In the genomic region with DNA sequence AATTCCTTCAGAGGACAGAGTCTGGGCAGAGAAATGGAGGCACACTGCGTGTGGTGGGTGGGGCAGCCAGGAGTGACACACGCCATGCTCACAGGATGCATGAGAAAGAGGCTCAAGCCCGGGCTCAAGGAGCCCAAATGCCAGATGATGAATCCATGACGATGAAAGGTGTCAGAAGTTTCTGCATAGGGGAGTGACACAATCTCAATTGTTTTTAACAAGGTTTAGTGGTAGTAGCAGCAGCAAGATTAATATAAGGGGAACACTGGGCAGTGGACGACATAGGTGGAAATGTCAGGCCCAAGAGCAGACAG, we compare ENCODE assay signal across 2 cellular contexts.
TF ChIP-seq lines count a peak whose summit lies in the region.

No MANE protein-coding gene starts in this region.

TF ChIP-seq in IMR-90, 13 proteins besides CTCF, POLR2A, EP300 and RAD21 (continued from another document):
- TF ChIP-seq RCOR1 (IDR thresholded peaks at IDR 0.05; ENCODE audit: insufficient replicate concordance, low read length) (no peak), SMC3 (IDR thresholded peaks at IDR 0.05; ENCODE audit: low read depth, low read length) (no peak), CEBPB (IDR thresholded peaks at IDR 0.05; ENCODE audit: low read depth, low read length) (no peak)

TF ChIP-seq in WTC11, 78 proteins besides CTCF, POLR2A, EP300 and RAD21 (continued from another document):
- TF ChIP-seq, protein P1, sequence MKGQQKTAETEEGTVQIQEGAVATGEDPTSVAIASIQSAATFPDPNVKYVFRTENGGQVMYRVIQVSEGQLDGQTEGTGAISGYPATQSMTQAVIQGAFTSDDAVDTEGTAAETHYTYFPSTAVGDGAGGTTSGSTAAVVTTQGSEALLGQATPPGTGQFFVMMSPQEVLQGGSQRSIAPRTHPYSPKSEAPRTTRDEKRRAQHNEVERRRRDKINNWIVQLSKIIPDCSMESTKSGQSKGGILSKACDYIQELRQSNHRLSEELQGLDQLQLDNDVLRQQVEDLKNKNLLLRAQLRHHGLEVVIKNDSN (CRISPR knock-in tag; IDR thresholded peaks at IDR 0.05): no peak
- TF ChIP-seq, protein P2, sequence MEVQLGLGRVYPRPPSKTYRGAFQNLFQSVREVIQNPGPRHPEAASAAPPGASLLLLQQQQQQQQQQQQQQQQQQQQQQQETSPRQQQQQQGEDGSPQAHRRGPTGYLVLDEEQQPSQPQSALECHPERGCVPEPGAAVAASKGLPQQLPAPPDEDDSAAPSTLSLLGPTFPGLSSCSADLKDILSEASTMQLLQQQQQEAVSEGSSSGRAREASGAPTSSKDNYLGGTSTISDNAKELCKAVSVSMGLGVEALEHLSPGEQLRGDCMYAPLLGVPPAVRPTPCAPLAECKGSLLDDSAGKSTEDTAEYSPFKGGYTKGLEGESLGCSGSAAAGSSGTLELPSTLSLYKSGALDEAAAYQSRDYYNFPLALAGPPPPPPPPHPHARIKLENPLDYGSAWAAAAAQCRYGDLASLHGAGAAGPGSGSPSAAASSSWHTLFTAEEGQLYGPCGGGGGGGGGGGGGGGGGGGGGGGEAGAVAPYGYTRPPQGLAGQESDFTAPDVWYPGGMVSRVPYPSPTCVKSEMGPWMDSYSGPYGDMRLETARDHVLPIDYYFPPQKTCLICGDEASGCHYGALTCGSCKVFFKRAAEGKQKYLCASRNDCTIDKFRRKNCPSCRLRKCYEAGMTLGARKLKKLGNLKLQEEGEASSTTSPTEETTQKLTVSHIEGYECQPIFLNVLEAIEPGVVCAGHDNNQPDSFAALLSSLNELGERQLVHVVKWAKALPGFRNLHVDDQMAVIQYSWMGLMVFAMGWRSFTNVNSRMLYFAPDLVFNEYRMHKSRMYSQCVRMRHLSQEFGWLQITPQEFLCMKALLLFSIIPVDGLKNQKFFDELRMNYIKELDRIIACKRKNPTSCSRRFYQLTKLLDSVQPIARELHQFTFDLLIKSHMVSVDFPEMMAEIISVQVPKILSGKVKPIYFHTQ (CRISPR knock-in tag; IDR thresholded peaks at IDR 0.05): no peak
- no peak for TF ChIP-seq ZNF416 (CRISPR knock-in tag; IDR thresholded peaks at IDR 0.05)
- TF ChIP-seq, protein P3, sequence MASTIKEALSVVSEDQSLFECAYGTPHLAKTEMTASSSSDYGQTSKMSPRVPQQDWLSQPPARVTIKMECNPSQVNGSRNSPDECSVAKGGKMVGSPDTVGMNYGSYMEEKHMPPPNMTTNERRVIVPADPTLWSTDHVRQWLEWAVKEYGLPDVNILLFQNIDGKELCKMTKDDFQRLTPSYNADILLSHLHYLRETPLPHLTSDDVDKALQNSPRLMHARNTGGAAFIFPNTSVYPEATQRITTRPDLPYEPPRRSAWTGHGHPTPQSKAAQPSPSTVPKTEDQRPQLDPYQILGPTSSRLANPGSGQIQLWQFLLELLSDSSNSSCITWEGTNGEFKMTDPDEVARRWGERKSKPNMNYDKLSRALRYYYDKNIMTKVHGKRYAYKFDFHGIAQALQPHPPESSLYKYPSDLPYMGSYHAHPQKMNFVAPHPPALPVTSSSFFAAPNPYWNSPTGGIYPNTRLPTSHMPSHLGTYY (CRISPR knock-in tag; IDR thresholded peaks at IDR 0.05): no peak
- TF ChIP-seq SOX15 (CRISPR knock-in tag; IDR thresholded peaks at IDR 0.05): no peak
- TF ChIP-seq, protein P4, sequence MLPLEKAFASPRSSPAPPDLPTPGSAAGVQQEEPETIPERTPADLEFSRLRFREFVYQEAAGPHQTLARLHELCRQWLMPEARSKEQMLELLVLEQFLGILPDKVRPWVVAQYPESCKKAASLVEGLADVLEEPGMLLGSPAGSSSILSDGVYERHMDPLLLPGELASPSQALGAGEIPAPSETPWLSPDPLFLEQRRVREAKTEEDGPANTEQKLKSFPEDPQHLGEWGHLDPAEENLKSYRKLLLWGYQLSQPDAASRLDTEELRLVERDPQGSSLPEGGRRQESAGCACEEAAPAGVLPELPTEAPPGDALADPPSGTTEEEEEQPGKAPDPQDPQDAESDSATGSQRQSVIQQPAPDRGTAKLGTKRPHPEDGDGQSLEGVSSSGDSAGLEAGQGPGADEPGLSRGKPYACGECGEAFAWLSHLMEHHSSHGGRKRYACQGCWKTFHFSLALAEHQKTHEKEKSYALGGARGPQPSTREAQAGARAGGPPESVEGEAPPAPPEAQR (CRISPR knock-in tag; IDR thresholded peaks at IDR 0.05): no peak
- no peak for TF ChIP-seq EMX1 (CRISPR knock-in tag; IDR thresholded peaks at IDR 0.05)
- TF ChIP-seq ZNF138 (CRISPR knock-in tag; conservative IDR thresholded peaks at IDR 0.05): no peak
- no peak for TF ChIP-seq ZNF671 (CRISPR knock-in tag; IDR thresholded peaks at IDR 0.05)
- TF ChIP-seq, protein P5, sequence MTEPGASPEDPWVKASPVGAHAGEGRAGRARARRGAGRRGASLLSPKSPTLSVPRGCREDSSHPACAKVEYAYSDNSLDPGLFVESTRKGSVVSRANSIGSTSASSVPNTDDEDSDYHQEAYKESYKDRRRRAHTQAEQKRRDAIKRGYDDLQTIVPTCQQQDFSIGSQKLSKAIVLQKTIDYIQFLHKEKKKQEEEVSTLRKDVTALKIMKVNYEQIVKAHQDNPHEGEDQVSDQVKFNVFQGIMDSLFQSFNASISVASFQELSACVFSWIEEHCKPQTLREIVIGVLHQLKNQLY (CRISPR knock-in tag; IDR thresholded peaks at IDR 0.05): no peak
- TF ChIP-seq CREM (CRISPR knock-in tag; IDR thresholded peaks at IDR 0.05): no peak
- TF ChIP-seq SMAD3 (CRISPR knock-in tag; IDR thresholded peaks at IDR 0.05; ENCODE audit: borderline replicate concordance): no peak
- TF ChIP-seq, protein P6, sequence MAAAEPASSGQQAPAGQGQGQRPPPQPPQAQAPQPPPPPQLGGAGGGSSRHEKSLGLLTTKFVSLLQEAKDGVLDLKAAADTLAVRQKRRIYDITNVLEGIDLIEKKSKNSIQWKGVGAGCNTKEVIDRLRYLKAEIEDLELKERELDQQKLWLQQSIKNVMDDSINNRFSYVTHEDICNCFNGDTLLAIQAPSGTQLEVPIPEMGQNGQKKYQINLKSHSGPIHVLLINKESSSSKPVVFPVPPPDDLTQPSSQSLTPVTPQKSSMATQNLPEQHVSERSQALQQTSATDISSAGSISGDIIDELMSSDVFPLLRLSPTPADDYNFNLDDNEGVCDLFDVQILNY (CRISPR knock-in tag; IDR thresholded peaks at IDR 0.05): no peak
- TF ChIP-seq, protein P7, sequence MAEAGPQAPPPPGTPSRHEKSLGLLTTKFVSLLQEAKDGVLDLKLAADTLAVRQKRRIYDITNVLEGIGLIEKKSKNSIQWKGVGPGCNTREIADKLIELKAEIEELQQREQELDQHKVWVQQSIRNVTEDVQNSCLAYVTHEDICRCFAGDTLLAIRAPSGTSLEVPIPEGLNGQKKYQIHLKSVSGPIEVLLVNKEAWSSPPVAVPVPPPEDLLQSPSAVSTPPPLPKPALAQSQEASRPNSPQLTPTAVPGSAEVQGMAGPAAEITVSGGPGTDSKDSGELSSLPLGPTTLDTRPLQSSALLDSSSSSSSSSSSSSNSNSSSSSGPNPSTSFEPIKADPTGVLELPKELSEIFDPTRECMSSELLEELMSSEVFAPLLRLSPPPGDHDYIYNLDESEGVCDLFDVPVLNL (CRISPR knock-in tag; IDR thresholded peaks at IDR 0.05; ENCODE audit: borderline replicate concordance, low read depth): no peak
- no peak for TF ChIP-seq ELF4 (CRISPR knock-in tag; IDR thresholded peaks at IDR 0.05; ENCODE audit: low read depth)
